ENCODE assay signal across 18 cellular contexts in the genomic region with DNA sequence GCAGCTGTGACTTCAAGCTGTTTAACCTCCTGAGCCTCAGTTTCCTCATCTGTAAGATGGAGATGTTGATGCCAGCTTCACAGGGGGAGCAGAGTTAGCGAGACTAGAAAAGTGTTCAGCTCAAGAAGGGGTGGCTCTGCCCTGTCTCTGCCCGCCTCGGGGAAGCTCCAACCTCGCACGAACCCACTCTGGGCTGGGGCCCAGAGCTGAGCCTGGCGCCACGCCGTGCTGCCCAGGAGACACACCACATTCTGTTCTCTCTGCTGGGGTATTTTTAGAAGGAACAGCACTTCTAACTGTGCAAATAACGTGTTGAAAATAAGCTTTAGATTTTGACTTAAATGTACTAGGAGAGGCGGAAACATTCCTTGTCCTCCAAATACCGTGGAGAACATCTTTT.
"Had no signal": no experiment of that assay in that cellular context is flagged by ENCODE, and none has a peak within 500 bp of the region (broad histone marks: within the 10 kb centered on the region; RNA-seq: fewer than 3 reads in every experiment).

No MANE protein-coding gene starts in this region.

- H3K4me1 Mint-ChIP-seq: activated naive CD8-positive, alpha-beta T cell treated with anti-CD3 and anti-CD28 coated beads for 36 hours; activated T-helper 17 cell treated with anti-CD3 and anti-CD28 coated beads, Interleukin-2, amount 50 U/mL, for 72 hours had no signal

- H3K36me3 Mint-ChIP-seq: activated naive CD8-positive, alpha-beta T cell treated with anti-CD3 and anti-CD28 coated beads for 36 hours; natural killer cell treated with Interleukin-12 subunit alpha and Interleukin-12 subunit beta and Interleukin-15 and Interleukin-18, amount 100 ng/mL, for 72 hours had no signal

- H3K27me3 Mint-ChIP-seq: activated T-cell treated with anti-CD3 and anti-CD28 coated beads, Interleukin-2, amount 50 U/mL, for 24 hours; natural killer cell treated with Interleukin-12 subunit alpha and Interleukin-12 subunit beta and Interleukin-15 and Interleukin-18, amount 100 ng/mL, for 72 hours had no signal

- H3K27ac Mint-ChIP-seq: activated naive CD8-positive, alpha-beta T cell treated with anti-CD3 and anti-CD28 coated beads for 36 hours; activated T-cell treated with anti-CD3 and anti-CD28 coated beads, Interleukin-2, amount 50 U/mL, for 24 hours; activated T-helper 17 cell treated with anti-CD3 and anti-CD28 coated beads, Interleukin-2, amount 50 U/mL, for 72 hours; endodermal cell; natural killer cell treated with Interleukin-12 subunit alpha and Interleukin-12 subunit beta and Interleukin-15 and Interleukin-18, amount 100 ng/mL, for 72 hours had no signal

- H3K9me3 Mint-ChIP-seq: activated naive CD8-positive, alpha-beta T cell treated with anti-CD3 and anti-CD28 coated beads for 36 hours; activated T-cell treated with anti-CD3 and anti-CD28 coated beads, Interleukin-2, amount 50 U/mL, for 24 hours; activated T-helper 17 cell treated with anti-CD3 and anti-CD28 coated beads, Interleukin-2, amount 50 U/mL, for 72 hours; endodermal cell; natural killer cell treated with Interleukin-12 subunit alpha and Interleukin-12 subunit beta and Interleukin-15 and Interleukin-18, amount 100 ng/mL, for 72 hours had no signal

- DNase-seq: activated CD4-positive, alpha-beta T cell treated with anti-CD3 and anti-CD28 coated beads for 1 hour; activated CD8-positive, alpha-beta memory T cell treated with anti-CD3 and anti-CD28 coated beads for 24 hours; activated CD8-positive, alpha-beta memory T cell treated with anti-CD3 and anti-CD28 coated beads, Interleukin-2, amount 50 U/mL, for 4 hours; activated naive CD8-positive, alpha-beta T cell treated with anti-CD3 and anti-CD28 coated beads for 36 hours; activated T-cell treated with anti-CD3 and anti-CD28 coated beads, Interleukin-2, amount 50 U/mL, for 24 hours; amniotic stem cell; endodermal cell; esophagus squamous epithelium; gastrocnemius medialis; mammary epithelial cell; SK-N-SH; stimulated activated CD4-positive, alpha-beta T cell treated with anti-CD3 and anti-CD28 coated beads, Interleukin-4, amount 100 ng/mL, for 4 hours; stimulated activated naive CD8-positive, alpha-beta T cell treated with anti-CD3 and anti-CD28 coated beads, Interleukin-15, Interleukin-2, amounts not matched to agents 100 U/mL and 50 U/mL, for 24 hours; uterus; WERI-Rb-1 had no signal

- ATAC-seq: activated T-helper 17 cell treated with anti-CD3 and anti-CD28 coated beads, Interleukin-2, amount 50 U/mL, for 72 hours; gastrocnemius medialis; left lung; natural killer cell treated with Interleukin-12 subunit alpha and Interleukin-12 subunit beta and Interleukin-15 and Interleukin-18, amount 100 ng/mL, for 72 hours; stimulated activated naive CD8-positive, alpha-beta T cell treated with anti-CD3 and anti-CD28 coated beads, Interleukin-15, Interleukin-2, amounts not matched to agents 100 U/mL and 50 U/mL, for 24 hours had no signal

- H3K4me3 Mint-ChIP-seq: activated naive CD8-positive, alpha-beta T cell treated with anti-CD3 and anti-CD28 coated beads for 36 hours; activated T-cell treated with anti-CD3 and anti-CD28 coated beads, Interleukin-2, amount 50 U/mL, for 24 hours; activated T-helper 17 cell treated with anti-CD3 and anti-CD28 coated beads, Interleukin-2, amount 50 U/mL, for 72 hours; endodermal cell; natural killer cell treated with Interleukin-12 subunit alpha and Interleukin-12 subunit beta and Interleukin-15 and Interleukin-18, amount 100 ng/mL, for 72 hours had no signal
